ENCODE assay signal across 8 cellular contexts in the genomic region with DNA sequence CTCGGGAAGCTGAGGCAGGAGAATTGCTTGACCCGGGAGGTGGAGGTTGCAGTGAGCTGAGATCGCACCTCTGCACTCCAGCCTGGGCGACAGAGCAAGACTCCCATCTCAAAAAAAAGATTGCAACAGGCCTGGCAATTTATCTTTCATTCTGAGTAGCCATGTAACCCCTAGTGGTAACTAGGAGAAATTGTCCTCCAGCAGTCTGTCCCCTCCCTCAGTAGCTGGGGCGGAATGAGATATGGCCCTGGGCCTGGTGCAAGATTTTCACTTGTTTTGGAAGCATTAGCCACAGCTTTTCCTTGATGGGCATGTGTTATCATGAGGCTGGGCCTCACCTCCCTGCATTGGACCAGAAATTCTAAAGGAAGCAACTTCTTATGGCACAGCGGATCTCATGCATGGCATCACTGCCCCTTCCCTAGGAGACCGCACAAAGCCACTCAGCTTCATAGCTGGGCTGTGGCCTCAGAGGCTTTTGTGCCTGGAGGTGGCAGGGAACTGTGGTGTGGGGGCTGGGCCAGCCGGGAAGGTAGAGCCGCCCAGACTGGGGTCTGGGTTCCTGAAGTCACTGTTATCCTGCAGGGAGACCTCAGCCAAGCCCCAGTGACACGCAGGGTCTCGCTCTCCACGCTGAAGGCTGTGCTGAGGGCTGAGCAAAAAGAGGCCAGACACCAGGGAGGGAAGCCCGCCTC. TPM values are rescaled to one million over a fixed set of nuclear protein-coding genes. Genes with fewer than 3 reads are reported as not detected.
DNase-seq lines count a peak whose midpoint lies in the region; ATAC-seq and TF ChIP-seq lines count a peak whose summit lies in the region.

No MANE protein-coding gene starts in this region.

- H3K36me3 ChIP-seq in heart left ventricle: peaks cover 0 to 14% (median 0%) of the 10 kb centered on the region in 9 donors
- H3K36me3 ChIP-seq in smooth muscle cell (ENCODE audit: low read depth): no peaks in the 10 kb centered on the region
- no peaks in the 10 kb centered on the region for H3K36me3 ChIP-seq in vagina

- H3K4me1 ChIP-seq in heart left ventricle (peaks cover 0 to 27% (median 14%) of the 10 kb centered on the region in 12 donors), smooth muscle cell (ENCODE audit: low read depth) (no peaks in the 10 kb centered on the region), vagina (peaks cover 16% of the 10 kb centered on the region)

- H2AFZ ChIP-seq in smooth muscle cell (ENCODE audit: low read depth): no peak overlapping the region

- intact Hi-C loops in heart left ventricle (cut with DNase I): loop anchor here in 4 of 10 donors (10.0 kb wide), 1 partner anchor 115 kb away; a partner anchor contains a TSS
- intact Hi-C loops in Right ventricle myocardium superior (cut with DNase I): loop anchor here (2.0 kb wide), 1 partner anchor 19 kb away; no protein-coding TSS in a partner anchor
- intact Hi-C loops in vagina (cut with DNase I): no loop called here

- H3K27ac ChIP-seq in heart left ventricle: no peak overlapping the region
- H3K27ac ChIP-seq in smooth muscle cell (ENCODE audit: low read depth): no peak overlapping the region
- H3K27ac ChIP-seq in vagina: no peak overlapping the region

- H3K79me2 ChIP-seq in smooth muscle cell (ENCODE audit: low read depth): no peaks in the 10 kb centered on the region

- no peaks in the 10 kb centered on the region for H3F3A ChIP-seq in smooth muscle cell (ENCODE audit: low read depth)

- H3K9me3 ChIP-seq in heart left ventricle: no peaks in the 10 kb centered on the region
- H3K9me3 ChIP-seq in smooth muscle cell (replicated peaks; ENCODE audit: low read depth): no peaks in the 10 kb centered on the region
- H3K9me3 ChIP-seq in vagina: no peaks in the 10 kb centered on the region

- no peak overlapping the region for H3K9ac ChIP-seq in smooth muscle cell (ENCODE audit: low read depth)

- TF ChIP-seq CTCF in heart left ventricle (IDR thresholded peaks at IDR 0.05): peak; percentile 16 to 57 (median 34)
- peak; percentile 28 for TF ChIP-seq CTCF in smooth muscle cell (IDR thresholded peaks at IDR 0.05; ENCODE audit: borderline replicate concordance, insufficient read depth, poor library complexity, severe bottlenecking)
- TF ChIP-seq CTCF in vagina (IDR thresholded peaks at IDR 0.05): no peak

- H3K4me2 ChIP-seq in smooth muscle cell: no peak overlapping the region

- DNase-seq in heart left ventricle (peak in 1 of 5 donors; percentile 44), Right ventricle myocardium superior (no peak), RKO (ENCODE audit: low spot score) (peak; percentile 58), fibroblast of peridontal ligament (ENCODE audit: extremely low read depth) (peak; percentile 36), smooth muscle cell (lab: John Stamatoyannopoulos, UW; ENCODE audit: unreplicated experiment) (no peak), NCI-H524 treated with DMSO at 0.1 percent for 48 hours (lab: John Stamatoyannopoulos, UW) (no peak), vagina (ENCODE audit: extremely low spot score in 2 of 2) (no peak)

- peaks cover 31% of the 10 kb centered on the region for H4K20me1 ChIP-seq in smooth muscle cell (ENCODE audit: low read depth)

- no peak for TF ChIP-seq POLR2A in heart left ventricle (IDR thresholded peaks at IDR 0.05)
- no peak for TF ChIP-seq POLR2A in vagina (IDR thresholded peaks at IDR 0.05)

- peak in 1 of 4 donors; percentile 7 for ATAC-seq in heart left ventricle
- no peak for ATAC-seq in Right ventricle myocardium superior (ENCODE audit: poor library complexity)
- ATAC-seq in HG03159 (IDR thresholded peaks at IDR 0.05; ENCODE audit: unreplicated experiment): no peak

- H3K4me3 ChIP-seq in heart left ventricle: no peak overlapping the region
- no peak overlapping the region for H3K4me3 ChIP-seq in smooth muscle cell
- no peak overlapping the region for H3K4me3 ChIP-seq in vagina

- H3K27me3 ChIP-seq in heart left ventricle (no peaks in the 10 kb centered on the region), smooth muscle cell (ENCODE audit: low read depth) (no peaks in the 10 kb centered on the region), vagina (no peaks in the 10 kb centered on the region)

- WGBS in heart left ventricle, 4 donors: 74 to 80% (median 78%) methylated on average over 12 to 13 of the region's 13 CpGs
- WGBS in smooth muscle cell (ENCODE audit: low lambda C conversion rate): 61% methylated on average over 13 of the region's 13 CpGs

RNA-seq across cellular contexts. Expression of a gene that starts 13.4 kb away (rescaled TPM):
- 10 to 100 TPM; 12.8 to 38.4 (median 19.8) TPM for total RNA-seq in heart left ventricle
- polyA plus RNA-seq in heart left ventricle: 1 to 10 TPM; 8.0 to 8.4 TPM
- 19.1 TPM for total RNA-seq in Right ventricle myocardium superior
- total RNA-seq in smooth muscle cell: 2.2 and 3.4 TPM in 2 replicates
- polyA plus RNA-seq in smooth muscle cell: 2.7 and 4.3 TPM in 2 replicates
- total RNA-seq in vagina: 4.2 TPM

RNA-seq across cellular contexts. Expression of a gene that starts 25.9 kb away (rescaled TPM):
- total RNA-seq in heart left ventricle (10 to 100 TPM; 23.2 to 46.6 (median 32.0) TPM), Right ventricle myocardium superior (31.9 TPM), smooth muscle cell (23.1 and 24.0 TPM in 2 replicates), vagina (30.2 TPM)
- polyA plus RNA-seq in heart left ventricle (10 to 100 TPM; 59.2 to 59.7 TPM), smooth muscle cell (80.3 and 95.4 TPM in 2 replicates)

RNA-seq across cellular contexts. Expression of a gene that starts 44.7 kb away (rescaled TPM):
- total RNA-seq in heart left ventricle (100 to 1,000 TPM in 1 of 9 donors, 10 to 100 TPM in 8; 29.4 to 170 (median 54.4) TPM), Right ventricle myocardium superior (30.8 TPM), smooth muscle cell (14.2 and 14.8 TPM in 2 replicates), vagina (21.6 TPM)
- polyA plus RNA-seq in heart left ventricle (100 to 1,000 TPM in 1 of 2 donors, 10 to 100 TPM in 1; 29.6 to 156 TPM), smooth muscle cell (53.8 and 58.4 TPM in 2 replicates)

Comparison
In these comparisons a context has a peak if more than half of its experiments do, and no peak if none do; other contexts are left out.
1. DNase-seq: peak in RKO (single experiment) and fibroblast of peridontal ligament (single experiment); none in Right ventricle myocardium superior (single experiment), smooth muscle cell (single experiment), NCI-H524 treated with DMSO at 0.1 percent for 48 hours (single experiment) and vagina (0 of 2).
2. CTCF ChIP-seq: peak in heart left ventricle (12 of 12) and smooth muscle cell (single experiment); none in vagina (0 of 3).